Comparison of ENCODE assay signal across 22 cellular contexts in genomic region chr18:78765637-78766281, GRCh38.
DNase-seq lines count a peak whose midpoint lies in the region; ATAC-seq and TF ChIP-seq lines count a peak whose summit lies in the region.
"Had no signal": no experiment of that assay in that cellular context is flagged by ENCODE, and none has a peak within 500 bp of the region (broad histone marks: within the 10 kb centered on the region; RNA-seq: fewer than 3 reads in every experiment).

No MANE protein-coding gene starts in this region.

- H3K27me3 Mint-ChIP-seq in chondrocyte (ENCODE audit: low read depth) (no peaks in the 10 kb centered on the region), neural progenitor cell (ENCODE audit: insufficient read depth, low read depth) (peaks cover 4% of the 10 kb centered on the region)
- H3K27me3 Mint-ChIP-seq: IgD-negative memory B cell had no signal

- H3K36me3 Mint-ChIP-seq in chondrocyte (ENCODE audit: low read depth) (no peaks in the 10 kb centered on the region), neural progenitor cell (no peaks in the 10 kb centered on the region)
- H3K36me3 Mint-ChIP-seq: CD4-positive, CD25-positive, alpha-beta regulatory T cell; CD8-positive, alpha-beta memory T cell; IgD-negative memory B cell had no signal

- peaks cover 17% of the 10 kb centered on the region for H3K4me1 ChIP-seq in neural progenitor cell
- H3K4me1 ChIP-seq: BE2C had no signal

- no peaks in the 10 kb centered on the region for H3K36me3 ChIP-seq in neural progenitor cell
- H3K36me3 ChIP-seq: BE2C had no signal

- no peaks in the 10 kb centered on the region for H3K9me3 ChIP-seq in neural progenitor cell (ENCODE audit: low read depth)
- H3K9me3 ChIP-seq: BE2C had no signal

- H2AFZ ChIP-seq in neural progenitor cell (replicated peaks), result no peak overlapping the region
- H2AFZ ChIP-seq: GM23248 had no signal

- no peak for TF ChIP-seq CTCF in chondrocyte (IDR thresholded peaks at IDR 0.05)
- TF ChIP-seq CTCF in neural progenitor cell (IDR thresholded peaks at IDR 0.05), result no peak

- H3K27ac Mint-ChIP-seq in chondrocyte (ENCODE audit: unreplicated experiment) (no peak overlapping the region), neural progenitor cell (no peak overlapping the region)
- H3K27ac Mint-ChIP-seq: CD4-positive, CD25-positive, alpha-beta regulatory T cell; CD8-positive, alpha-beta memory T cell; HFFc6; IgD-negative memory B cell had no signal

- DNase-seq in chondrocyte (ENCODE audit: low spot score) (peak; percentile 64), ecto neural progenitor cell (ENCODE audit: low spot score) (peak; percentile 39), neural progenitor cell (ENCODE audit: low spot score) (no peak), middle frontal gyrus (ENCODE audit: extremely low spot score, low spot score) (no peak)
- no peak for DNase-seq in effector CD8-positive, alpha-beta T cell (lab: John Stamatoyannopoulos, UW)
- DNase-seq: ACHN; BE2C; C1 segment of cervical spinal cord; CD4-positive, CD25-positive, alpha-beta regulatory T cell; CD8-positive, alpha-beta memory T cell; COR-L47; DMS 273 treated with DMSO at 0.1 percent for 48 hours; DMS53; DND-41; EL; GM23248; HFFc6 had no signal

- no peaks in the 10 kb centered on the region for H3K4me1 Mint-ChIP-seq in chondrocyte (ENCODE audit: low read depth)
- peaks cover 20% of the 10 kb centered on the region for H3K4me1 Mint-ChIP-seq in neural progenitor cell
- H3K4me1 Mint-ChIP-seq: CD4-positive, CD25-positive, alpha-beta regulatory T cell; CD8-positive, alpha-beta memory T cell; IgD-negative memory B cell had no signal

- no peak overlapping the region for H3K9ac ChIP-seq in neural progenitor cell
- H3K9ac ChIP-seq: GM23248 had no signal

- H3K4me3 Mint-ChIP-seq in chondrocyte (ENCODE audit: unreplicated experiment), result no peak overlapping the region
- peak overlapping the region; percentile 57 for H3K4me3 Mint-ChIP-seq in neural progenitor cell
- H3K4me3 Mint-ChIP-seq: CD4-positive, CD25-positive, alpha-beta regulatory T cell; CD8-positive, alpha-beta memory T cell; HFFc6; IgD-negative memory B cell had no signal

- ATAC-seq in GM21423 (IDR thresholded peaks at IDR 0.05; ENCODE audit: unreplicated experiment), result no peak
- ATAC-seq: GM12878, HCT116, HepG2 had no signal

- no peaks in the 10 kb centered on the region for H4K20me1 ChIP-seq in neural progenitor cell (ENCODE audit: low read depth)

- peaks cover 5% of the 10 kb centered on the region for H3F3A ChIP-seq in neural progenitor cell (ENCODE audit: low read depth)

- no peak overlapping the region for H3K27ac ChIP-seq in neural progenitor cell
- H3K27ac ChIP-seq: GM23248 had no signal

- H3K9me3 Mint-ChIP-seq in chondrocyte (ENCODE audit: low read depth) (peaks cover 19% of the 10 kb centered on the region), neural progenitor cell (peaks cover 2% of the 10 kb centered on the region)

- H3K27me3 ChIP-seq in neural progenitor cell, result no peaks in the 10 kb centered on the region
- H3K27me3 ChIP-seq: BE2C had no signal

- H3K4me2 ChIP-seq in neural progenitor cell, result no peak overlapping the region

- H3K79me2 ChIP-seq in neural progenitor cell (ENCODE audit: low read depth), result no peaks in the 10 kb centered on the region

- H3K4me3 ChIP-seq in neural progenitor cell, result no peak overlapping the region
- H3K4me3 ChIP-seq: GM12878, GM23248 had no signal

Comparison
In these comparisons a context has a peak if more than half of its experiments do, and no peak if none do; other contexts are left out.
1. DNase-seq: peak in chondrocyte (single experiment) and ecto neural progenitor cell (single experiment); none in neural progenitor cell (single experiment), middle frontal gyrus (single experiment) and effector CD8-positive, alpha-beta T cell (single experiment).